In the genomic region with DNA sequence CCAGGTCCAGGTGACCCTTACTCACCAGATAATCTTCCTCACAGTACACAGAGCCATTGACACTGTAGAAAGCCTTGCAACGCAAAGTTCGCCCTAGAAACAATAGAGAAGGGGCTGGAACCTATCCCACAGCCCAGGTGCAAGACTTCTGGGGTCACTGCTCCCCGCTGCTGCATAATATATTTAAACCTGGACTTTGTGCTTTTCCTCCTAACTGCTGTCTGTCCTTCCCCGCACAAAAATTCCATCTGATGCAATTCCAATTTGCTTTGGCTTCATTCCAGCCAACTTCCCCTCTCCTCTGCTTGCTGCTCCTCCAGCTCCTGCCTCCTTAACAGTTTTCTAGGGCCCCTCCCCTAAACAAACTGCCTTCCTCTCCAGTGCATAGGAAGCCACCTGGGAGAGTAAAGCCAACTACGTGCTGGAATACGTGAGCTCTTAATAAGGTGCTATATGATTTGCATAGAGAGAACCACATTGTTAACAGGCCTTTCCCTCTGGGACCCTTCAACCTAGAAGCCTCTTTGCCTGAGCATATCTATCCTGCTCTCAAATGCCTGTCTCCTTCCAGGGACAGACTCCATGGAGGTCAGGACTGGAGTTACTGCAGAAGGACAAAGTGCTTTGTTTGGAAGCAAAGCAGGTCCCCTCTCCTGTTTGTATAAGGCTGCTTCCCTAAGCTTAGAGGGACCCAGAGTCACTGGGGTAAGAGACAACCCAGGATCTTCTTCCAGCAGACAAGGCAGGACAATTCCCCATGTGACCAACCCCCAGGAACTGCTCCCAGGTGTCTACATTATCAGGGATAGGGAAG, we compare ENCODE assay signal across 1 cellular context.
TF ChIP-seq lines count a peak whose summit lies in the region.

No MANE protein-coding gene starts in this region.

TF ChIP-seq in HepG2, 621 proteins besides CTCF, POLR2A, EP300 and RAD21 (continued from another document and continues in another):
- TF ChIP-seq, protein P1, sequence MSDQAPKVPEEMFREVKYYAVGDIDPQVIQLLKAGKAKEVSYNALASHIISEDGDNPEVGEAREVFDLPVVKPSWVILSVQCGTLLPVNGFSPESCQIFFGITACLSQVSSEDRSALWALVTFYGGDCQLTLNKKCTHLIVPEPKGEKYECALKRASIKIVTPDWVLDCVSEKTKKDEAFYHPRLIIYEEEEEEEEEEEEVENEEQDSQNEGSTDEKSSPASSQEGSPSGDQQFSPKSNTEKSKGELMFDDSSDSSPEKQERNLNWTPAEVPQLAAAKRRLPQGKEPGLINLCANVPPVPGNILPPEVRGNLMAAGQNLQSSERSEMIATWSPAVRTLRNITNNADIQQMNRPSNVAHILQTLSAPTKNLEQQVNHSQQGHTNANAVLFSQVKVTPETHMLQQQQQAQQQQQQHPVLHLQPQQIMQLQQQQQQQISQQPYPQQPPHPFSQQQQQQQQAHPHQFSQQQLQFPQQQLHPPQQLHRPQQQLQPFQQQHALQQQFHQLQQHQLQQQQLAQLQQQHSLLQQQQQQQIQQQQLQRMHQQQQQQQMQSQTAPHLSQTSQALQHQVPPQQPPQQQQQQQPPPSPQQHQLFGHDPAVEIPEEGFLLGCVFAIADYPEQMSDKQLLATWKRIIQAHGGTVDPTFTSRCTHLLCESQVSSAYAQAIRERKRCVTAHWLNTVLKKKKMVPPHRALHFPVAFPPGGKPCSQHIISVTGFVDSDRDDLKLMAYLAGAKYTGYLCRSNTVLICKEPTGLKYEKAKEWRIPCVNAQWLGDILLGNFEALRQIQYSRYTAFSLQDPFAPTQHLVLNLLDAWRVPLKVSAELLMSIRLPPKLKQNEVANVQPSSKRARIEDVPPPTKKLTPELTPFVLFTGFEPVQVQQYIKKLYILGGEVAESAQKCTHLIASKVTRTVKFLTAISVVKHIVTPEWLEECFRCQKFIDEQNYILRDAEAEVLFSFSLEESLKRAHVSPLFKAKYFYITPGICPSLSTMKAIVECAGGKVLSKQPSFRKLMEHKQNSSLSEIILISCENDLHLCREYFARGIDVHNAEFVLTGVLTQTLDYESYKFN (CRISPR knock-in tag; conservative IDR thresholded peaks at IDR 0.05): peak; percentile 99
- no peak for TF ChIP-seq GPN1 (CRISPR knock-in tag; IDR thresholded peaks at IDR 0.05; ENCODE audit: borderline replicate concordance)
- TF ChIP-seq ZNF264 (CRISPR knock-in tag; IDR thresholded peaks at IDR 0.05): no peak
- TF ChIP-seq, protein P2, sequence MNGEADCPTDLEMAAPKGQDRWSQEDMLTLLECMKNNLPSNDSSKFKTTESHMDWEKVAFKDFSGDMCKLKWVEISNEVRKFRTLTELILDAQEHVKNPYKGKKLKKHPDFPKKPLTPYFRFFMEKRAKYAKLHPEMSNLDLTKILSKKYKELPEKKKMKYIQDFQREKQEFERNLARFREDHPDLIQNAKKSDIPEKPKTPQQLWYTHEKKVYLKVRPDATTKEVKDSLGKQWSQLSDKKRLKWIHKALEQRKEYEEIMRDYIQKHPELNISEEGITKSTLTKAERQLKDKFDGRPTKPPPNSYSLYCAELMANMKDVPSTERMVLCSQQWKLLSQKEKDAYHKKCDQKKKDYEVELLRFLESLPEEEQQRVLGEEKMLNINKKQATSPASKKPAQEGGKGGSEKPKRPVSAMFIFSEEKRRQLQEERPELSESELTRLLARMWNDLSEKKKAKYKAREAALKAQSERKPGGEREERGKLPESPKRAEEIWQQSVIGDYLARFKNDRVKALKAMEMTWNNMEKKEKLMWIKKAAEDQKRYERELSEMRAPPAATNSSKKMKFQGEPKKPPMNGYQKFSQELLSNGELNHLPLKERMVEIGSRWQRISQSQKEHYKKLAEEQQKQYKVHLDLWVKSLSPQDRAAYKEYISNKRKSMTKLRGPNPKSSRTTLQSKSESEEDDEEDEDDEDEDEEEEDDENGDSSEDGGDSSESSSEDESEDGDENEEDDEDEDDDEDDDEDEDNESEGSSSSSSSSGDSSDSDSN (CRISPR knock-in tag; IDR thresholded peaks at IDR 0.05): peak; percentile 63; the same call in 1 of the 2 replicates
- no peak for TF ChIP-seq ZNF160 (CRISPR knock-in tag; IDR thresholded peaks at IDR 0.05)
- TF ChIP-seq, protein P3, sequence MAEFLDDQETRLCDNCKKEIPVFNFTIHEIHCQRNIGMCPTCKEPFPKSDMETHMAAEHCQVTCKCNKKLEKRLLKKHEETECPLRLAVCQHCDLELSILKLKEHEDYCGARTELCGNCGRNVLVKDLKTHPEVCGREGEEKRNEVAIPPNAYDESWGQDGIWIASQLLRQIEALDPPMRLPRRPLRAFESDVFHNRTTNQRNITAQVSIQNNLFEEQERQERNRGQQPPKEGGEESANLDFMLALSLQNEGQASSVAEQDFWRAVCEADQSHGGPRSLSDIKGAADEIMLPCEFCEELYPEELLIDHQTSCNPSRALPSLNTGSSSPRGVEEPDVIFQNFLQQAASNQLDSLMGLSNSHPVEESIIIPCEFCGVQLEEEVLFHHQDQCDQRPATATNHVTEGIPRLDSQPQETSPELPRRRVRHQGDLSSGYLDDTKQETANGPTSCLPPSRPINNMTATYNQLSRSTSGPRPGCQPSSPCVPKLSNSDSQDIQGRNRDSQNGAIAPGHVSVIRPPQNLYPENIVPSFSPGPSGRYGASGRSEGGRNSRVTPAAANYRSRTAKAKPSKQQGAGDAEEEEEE (CRISPR knock-in tag; IDR thresholded peaks at IDR 0.05; ENCODE audit: borderline replicate concordance): peak; percentile 79; the same call in 1 of the 2 replicates
- TF ChIP-seq HOXA5 (CRISPR knock-in tag; IDR thresholded peaks at IDR 0.05): no peak
- TF ChIP-seq, protein P4, sequence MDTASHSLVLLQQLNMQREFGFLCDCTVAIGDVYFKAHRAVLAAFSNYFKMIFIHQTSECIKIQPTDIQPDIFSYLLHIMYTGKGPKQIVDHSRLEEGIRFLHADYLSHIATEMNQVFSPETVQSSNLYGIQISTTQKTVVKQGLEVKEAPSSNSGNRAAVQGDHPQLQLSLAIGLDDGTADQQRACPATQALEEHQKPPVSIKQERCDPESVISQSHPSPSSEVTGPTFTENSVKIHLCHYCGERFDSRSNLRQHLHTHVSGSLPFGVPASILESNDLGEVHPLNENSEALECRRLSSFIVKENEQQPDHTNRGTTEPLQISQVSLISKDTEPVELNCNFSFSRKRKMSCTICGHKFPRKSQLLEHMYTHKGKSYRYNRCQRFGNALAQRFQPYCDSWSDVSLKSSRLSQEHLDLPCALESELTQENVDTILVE (CRISPR knock-in tag; IDR thresholded peaks at IDR 0.05): peak; percentile 97
- peak; percentile 5; the same call in 1 of the 2 replicates for TF ChIP-seq SUZ12 (IDR thresholded peaks at IDR 0.05; ENCODE audit: low read depth, low read length)
- TF ChIP-seq NFYB (CRISPR knock-in tag; IDR thresholded peaks at IDR 0.05): peak; percentile 35
- TF ChIP-seq, protein P5, sequence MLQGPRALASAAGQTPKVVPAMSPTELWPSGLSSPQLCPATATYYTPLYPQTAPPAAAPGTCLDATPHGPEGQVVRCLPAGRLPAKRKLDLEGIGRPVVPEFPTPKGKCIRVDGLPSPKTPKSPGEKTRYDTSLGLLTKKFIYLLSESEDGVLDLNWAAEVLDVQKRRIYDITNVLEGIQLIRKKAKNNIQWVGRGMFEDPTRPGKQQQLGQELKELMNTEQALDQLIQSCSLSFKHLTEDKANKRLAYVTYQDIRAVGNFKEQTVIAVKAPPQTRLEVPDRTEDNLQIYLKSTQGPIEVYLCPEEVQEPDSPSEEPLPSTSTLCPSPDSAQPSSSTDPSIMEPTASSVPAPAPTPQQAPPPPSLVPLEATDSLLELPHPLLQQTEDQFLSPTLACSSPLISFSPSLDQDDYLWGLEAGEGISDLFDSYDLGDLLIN (CRISPR knock-in tag; IDR thresholded peaks at IDR 0.05; ENCODE audit: borderline replicate concordance): no peak
- no peak; the same call in 1 of the 2 replicates for TF ChIP-seq SRF (IDR thresholded peaks at IDR 0.05; ENCODE audit: low read depth, low read length)
- no peak for TF ChIP-seq IRX3 (CRISPR knock-in tag; IDR thresholded peaks at IDR 0.05; ENCODE audit: borderline replicate concordance, low read depth)
- TF ChIP-seq, protein P6, sequence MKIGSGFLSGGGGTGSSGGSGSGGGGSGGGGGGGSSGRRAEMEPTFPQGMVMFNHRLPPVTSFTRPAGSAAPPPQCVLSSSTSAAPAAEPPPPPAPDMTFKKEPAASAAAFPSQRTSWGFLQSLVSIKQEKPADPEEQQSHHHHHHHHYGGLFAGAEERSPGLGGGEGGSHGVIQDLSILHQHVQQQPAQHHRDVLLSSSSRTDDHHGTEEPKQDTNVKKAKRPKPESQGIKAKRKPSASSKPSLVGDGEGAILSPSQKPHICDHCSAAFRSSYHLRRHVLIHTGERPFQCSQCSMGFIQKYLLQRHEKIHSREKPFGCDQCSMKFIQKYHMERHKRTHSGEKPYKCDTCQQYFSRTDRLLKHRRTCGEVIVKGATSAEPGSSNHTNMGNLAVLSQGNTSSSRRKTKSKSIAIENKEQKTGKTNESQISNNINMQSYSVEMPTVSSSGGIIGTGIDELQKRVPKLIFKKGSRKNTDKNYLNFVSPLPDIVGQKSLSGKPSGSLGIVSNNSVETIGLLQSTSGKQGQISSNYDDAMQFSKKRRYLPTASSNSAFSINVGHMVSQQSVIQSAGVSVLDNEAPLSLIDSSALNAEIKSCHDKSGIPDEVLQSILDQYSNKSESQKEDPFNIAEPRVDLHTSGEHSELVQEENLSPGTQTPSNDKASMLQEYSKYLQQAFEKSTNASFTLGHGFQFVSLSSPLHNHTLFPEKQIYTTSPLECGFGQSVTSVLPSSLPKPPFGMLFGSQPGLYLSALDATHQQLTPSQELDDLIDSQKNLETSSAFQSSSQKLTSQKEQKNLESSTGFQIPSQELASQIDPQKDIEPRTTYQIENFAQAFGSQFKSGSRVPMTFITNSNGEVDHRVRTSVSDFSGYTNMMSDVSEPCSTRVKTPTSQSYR (CRISPR knock-in tag; IDR thresholded peaks at IDR 0.05; ENCODE audit: borderline replicate concordance): peak; percentile 93
- no peak for TF ChIP-seq ZNF75D (CRISPR knock-in tag; IDR thresholded peaks at IDR 0.05; ENCODE audit: borderline replicate concordance)
- TF ChIP-seq, protein P7, sequence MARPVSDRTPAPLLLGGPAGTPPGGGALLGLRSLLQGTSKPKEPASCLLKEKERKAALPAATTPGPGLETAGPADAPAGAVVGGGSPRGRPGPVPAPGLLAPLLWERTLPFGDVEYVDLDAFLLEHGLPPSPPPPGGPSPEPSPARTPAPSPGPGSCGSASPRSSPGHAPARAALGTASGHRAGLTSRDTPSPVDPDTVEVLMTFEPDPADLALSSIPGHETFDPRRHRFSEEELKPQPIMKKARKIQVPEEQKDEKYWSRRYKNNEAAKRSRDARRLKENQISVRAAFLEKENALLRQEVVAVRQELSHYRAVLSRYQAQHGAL (CRISPR knock-in tag; IDR thresholded peaks at IDR 0.05; ENCODE audit: not compliant biosample characterization): no peak
- TF ChIP-seq ARID2 (CRISPR knock-in tag; IDR thresholded peaks at IDR 0.05; ENCODE audit: borderline replicate concordance): no peak
- no peak for TF ChIP-seq SP2 (CRISPR knock-in tag; IDR thresholded peaks at IDR 0.05)
- no peak for TF ChIP-seq ZNF121 (CRISPR knock-in tag; IDR thresholded peaks at IDR 0.05)
- TF ChIP-seq, protein P8, sequence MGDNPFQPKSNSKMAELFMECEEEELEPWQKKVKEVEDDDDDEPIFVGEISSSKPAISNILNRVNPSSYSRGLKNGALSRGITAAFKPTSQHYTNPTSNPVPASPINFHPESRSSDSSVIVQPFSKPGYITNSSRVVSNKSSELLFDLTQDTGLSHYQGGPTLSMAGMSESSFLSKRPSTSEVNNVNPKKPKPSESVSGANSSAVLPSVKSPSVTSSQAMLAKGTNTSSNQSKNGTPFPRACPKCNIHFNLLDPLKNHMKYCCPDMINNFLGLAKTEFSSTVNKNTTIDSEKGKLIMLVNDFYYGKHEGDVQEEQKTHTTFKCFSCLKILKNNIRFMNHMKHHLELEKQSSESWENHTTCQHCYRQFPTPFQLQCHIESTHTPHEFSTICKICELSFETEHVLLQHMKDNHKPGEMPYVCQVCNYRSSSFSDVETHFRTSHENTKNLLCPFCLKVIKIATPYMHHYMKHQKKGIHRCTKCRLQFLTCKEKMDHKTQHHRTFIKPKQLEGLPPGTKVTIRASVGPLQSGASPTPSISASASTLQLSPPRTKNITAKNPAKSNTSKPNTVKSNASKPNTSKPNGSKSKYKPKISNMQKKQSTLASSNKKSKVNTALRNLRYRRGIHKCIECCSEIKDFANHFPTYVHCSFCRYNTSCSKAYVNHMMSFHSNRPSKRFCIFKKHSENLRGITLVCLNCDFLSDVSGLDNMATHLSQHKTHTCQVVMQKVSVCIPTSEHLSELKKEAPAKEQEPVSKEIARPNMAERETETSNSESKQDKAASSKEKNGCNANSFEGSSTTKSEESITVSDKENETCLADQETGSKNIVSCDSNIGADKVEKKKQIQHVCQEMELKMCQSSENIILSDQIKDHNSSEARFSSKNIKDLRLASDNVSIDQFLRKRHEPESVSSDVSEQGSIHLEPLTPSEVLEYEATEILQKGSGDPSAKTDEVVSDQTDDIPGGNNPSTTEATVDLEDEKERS (CRISPR knock-in tag; IDR thresholded peaks at IDR 0.05): peak; percentile 51; the same call in 1 of the 2 replicates
- peak; percentile 98 for TF ChIP-seq ZNF747 (CRISPR knock-in tag; IDR thresholded peaks at IDR 0.05; ENCODE audit: borderline replicate concordance)
- TF ChIP-seq, protein P9, sequence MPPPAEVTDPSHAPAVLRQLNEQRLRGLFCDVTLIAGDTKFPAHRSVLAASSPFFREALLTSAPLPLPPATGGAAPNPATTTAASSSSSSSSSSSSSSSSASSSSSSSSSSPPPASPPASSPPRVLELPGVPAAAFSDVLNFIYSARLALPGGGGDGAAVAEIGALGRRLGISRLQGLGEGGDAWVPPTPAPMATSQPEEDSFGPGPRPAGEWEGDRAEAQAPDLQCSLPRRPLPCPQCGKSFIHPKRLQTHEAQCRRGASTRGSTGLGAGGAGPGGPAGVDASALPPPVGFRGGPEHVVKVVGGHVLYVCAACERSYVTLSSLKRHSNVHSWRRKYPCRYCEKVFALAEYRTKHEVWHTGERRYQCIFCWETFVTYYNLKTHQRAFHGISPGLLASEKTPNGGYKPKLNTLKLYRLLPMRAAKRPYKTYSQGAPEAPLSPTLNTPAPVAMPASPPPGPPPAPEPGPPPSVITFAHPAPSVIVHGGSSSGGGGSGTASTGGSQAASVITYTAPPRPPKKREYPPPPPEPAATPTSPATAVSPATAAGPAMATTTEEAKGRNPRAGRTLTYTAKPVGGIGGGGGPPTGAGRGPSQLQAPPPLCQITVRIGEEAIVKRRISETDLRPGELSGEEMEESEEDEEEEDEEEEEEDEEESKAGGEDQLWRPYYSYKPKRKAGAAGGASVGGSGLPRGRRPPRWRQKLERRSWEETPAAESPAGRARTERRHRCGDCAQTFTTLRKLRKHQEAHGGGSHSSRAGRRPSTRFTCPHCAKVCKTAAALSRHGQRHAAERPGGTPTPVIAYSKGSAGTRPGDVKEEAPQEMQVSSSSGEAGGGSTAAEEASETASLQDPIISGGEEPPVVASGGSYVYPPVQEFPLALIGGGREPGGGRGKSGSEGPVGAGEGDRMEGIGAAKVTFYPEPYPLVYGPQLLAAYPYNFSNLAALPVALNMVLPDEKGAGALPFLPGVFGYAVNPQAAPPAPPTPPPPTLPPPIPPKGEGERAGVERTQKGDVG (CRISPR knock-in tag; IDR thresholded peaks at IDR 0.05; ENCODE audit: borderline replicate concordance): no peak
- TF ChIP-seq, protein P10, sequence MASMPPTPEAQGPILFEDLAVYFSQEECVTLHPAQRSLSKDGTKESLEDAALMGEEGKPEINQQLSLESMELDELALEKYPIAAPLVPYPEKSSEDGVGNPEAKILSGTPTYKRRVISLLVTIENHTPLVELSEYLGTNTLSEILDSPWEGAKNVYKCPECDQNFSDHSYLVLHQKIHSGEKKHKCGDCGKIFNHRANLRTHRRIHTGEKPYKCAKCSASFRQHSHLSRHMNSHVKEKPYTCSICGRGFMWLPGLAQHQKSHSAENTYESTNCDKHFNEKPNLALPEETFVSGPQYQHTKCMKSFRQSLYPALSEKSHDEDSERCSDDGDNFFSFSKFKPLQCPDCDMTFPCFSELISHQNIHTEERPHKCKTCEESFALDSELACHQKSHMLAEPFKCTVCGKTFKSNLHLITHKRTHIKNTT (CRISPR knock-in tag; IDR thresholded peaks at IDR 0.05): no peak
- peak; percentile 66; the same call in 1 of the 2 replicates for TF ChIP-seq ZNF33B (CRISPR knock-in tag; IDR thresholded peaks at IDR 0.05)
- TF ChIP-seq ZNF775 (CRISPR knock-in tag; IDR thresholded peaks at IDR 0.05; ENCODE audit: borderline replicate concordance): peak; percentile 93; the same call in 1 of the 2 replicates
- peak; percentile 90; the same call in 1 of the 2 replicates for TF ChIP-seq SPEN (CRISPR knock-in tag; IDR thresholded peaks at IDR 0.05; ENCODE audit: low read depth)
